1 cellular context compared by ENCODE assay signal in genomic region chr5:115872447-115872846, GRCh38.
TF ChIP-seq lines count a peak whose summit lies in the region.

No MANE protein-coding gene starts in this region.

TF ChIP-seq in HCT116, 20 proteins besides CTCF, POLR2A, EP300 and RAD21:
- TF ChIP-seq TCF7L2 (IDR thresholded peaks at IDR 0.05; ENCODE audit: borderline replicate concordance, extremely low read depth, insufficient read depth, insufficient read length) (no peak), POLR2AphosphoS5 (IDR thresholded peaks at IDR 0.05; ENCODE audit: low read depth, low read length) (no peak), YY1 (IDR thresholded peaks at IDR 0.05; ENCODE audit: extremely low read depth, insufficient replicate concordance, low read depth, low read length) (no peak), ELF1 (IDR thresholded peaks at IDR 0.05; ENCODE audit: borderline replicate concordance, low read depth) (no peak), SP1 (IDR thresholded peaks at IDR 0.05; ENCODE audit: low read depth) (no peak), EZH2 (IDR thresholded peaks at IDR 0.05) (no peak), ATF3 (IDR thresholded peaks at IDR 0.05) (no peak), MAX (IDR thresholded peaks at IDR 0.05) (no peak), FOSL1 (IDR thresholded peaks at IDR 0.05; ENCODE audit: low read depth) (no peak), ZNF274 (IDR thresholded peaks at IDR 0.05; ENCODE audit: low read depth, low read length) (no peak), EGR1 (IDR thresholded peaks at IDR 0.05; ENCODE audit: low read depth) (no peak), CBX3 (IDR thresholded peaks at IDR 0.05; ENCODE audit: low read depth) (no peak)
- TF ChIP-seq, protein P1, sequence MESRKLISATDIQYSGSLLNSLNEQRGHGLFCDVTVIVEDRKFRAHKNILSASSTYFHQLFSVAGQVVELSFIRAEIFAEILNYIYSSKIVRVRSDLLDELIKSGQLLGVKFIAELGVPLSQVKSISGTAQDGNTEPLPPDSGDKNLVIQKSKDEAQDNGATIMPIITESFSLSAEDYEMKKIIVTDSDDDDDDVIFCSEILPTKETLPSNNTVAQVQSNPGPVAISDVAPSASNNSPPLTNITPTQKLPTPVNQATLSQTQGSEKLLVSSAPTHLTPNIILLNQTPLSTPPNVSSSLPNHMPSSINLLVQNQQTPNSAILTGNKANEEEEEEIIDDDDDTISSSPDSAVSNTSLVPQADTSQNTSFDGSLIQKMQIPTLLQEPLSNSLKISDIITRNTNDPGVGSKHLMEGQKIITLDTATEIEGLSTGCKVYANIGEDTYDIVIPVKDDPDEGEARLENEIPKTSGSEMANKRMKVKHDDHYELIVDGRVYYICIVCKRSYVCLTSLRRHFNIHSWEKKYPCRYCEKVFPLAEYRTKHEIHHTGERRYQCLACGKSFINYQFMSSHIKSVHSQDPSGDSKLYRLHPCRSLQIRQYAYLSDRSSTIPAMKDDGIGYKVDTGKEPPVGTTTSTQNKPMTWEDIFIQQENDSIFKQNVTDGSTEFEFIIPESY (IDR thresholded peaks at IDR 0.05; ENCODE audit: extremely low read depth, insufficient replicate concordance, low read length), result no peak
TF ChIP-seq in HCT116: peak in this region for 0.
